Comparison of ENCODE assay signal across 1 cellular context in the genomic region with DNA sequence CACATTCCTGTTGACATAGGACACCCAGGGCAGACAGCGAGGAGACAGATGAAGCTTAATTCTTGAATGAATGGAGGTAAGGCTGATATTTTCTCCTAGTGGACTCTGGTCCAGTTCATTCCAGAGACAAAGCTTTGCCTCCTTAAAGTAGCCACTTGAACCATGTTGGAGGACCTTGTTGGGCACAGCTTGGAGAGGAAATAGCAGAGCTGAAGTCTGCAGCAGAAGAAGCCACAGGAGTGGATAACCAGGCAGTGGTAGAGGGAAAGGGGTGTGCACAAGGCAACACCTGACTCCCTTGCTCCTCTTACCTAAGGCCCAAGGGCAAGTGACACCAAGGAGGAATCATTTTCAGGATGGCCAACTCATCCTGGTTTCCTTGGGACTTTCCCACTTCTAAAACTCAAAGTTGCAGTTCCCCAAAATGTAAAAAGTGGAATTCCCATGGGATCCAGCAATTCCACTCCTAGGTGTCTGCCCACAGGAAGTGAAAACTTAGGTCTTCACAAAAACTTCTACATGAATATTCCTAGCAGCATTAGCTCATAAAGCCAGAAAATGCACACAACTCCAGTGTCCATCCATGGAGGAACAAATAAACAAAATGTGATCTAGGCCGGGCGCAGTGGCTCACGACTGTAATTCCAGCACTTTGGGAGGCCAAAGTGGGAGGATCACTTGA.
TF ChIP-seq lines count a peak whose summit lies in the region.

No MANE protein-coding gene starts in this region.

TF ChIP-seq in IMR-90, 13 proteins besides CTCF, POLR2A, EP300 and RAD21 (continued from another document):
- TF ChIP-seq, protein P1, sequence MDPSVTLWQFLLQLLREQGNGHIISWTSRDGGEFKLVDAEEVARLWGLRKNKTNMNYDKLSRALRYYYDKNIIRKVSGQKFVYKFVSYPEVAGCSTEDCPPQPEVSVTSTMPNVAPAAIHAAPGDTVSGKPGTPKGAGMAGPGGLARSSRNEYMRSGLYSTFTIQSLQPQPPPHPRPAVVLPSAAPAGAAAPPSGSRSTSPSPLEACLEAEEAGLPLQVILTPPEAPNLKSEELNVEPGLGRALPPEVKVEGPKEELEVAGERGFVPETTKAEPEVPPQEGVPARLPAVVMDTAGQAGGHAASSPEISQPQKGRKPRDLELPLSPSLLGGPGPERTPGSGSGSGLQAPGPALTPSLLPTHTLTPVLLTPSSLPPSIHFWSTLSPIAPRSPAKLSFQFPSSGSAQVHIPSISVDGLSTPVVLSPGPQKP (IDR thresholded peaks at IDR 0.05; ENCODE audit: borderline replicate concordance, low read depth, low read length) = no peak
- TF ChIP-seq MXI1 (IDR thresholded peaks at IDR 0.05; ENCODE audit: borderline replicate concordance, low read depth, low read length) = no peak
